In the genomic region with DNA sequence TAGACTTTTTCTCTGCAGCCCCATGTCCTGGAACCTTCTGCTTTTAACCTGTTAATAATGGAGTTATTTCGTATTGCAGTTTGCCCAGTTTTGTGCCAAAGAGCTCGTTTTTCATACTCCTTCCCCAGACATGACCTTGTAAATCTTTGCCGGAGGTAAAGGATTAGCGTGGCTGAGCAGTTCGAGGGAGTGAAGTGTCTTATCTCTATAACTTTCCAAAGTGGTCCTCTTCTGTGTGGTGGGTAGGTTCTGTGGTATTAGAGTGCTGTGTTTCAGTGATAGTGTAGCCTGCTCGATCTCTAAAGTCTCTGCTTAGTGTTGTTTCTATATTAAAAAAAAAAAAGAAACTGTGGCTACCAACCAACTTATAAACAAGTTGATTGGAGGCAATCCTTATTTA, we compare ENCODE assay signal across 6 cellular contexts.
"Had no signal": no experiment of that assay in that cellular context is flagged by ENCODE, and none has a peak within 500 bp of the region (broad histone marks: within the 10 kb centered on the region; RNA-seq: fewer than 3 reads in every experiment).

No MANE protein-coding gene starts in this region.

- H3K27ac ChIP-seq: GM23248 had no signal

- H3K4me1 ChIP-seq: HAP-1 had no signal

- H3K9me3 ChIP-seq: HAP-1 had no signal

- H2AFZ ChIP-seq: GM23248 had no signal

- DNase-seq: GM23248, GOT3, H7, IMR-90 had no signal

- H3K36me3 ChIP-seq: HAP-1 had no signal

- H3K4me3 ChIP-seq: GM23248, HAP-1 had no signal

- H3K9ac ChIP-seq: GM23248 had no signal

- FAIRE-seq: HTR-8/SVneo had no signal
